21 cellular contexts compared by ENCODE assay signal in genomic region chr6:86871681-86872080, GRCh38.
"Had no signal": no experiment of that assay in that cellular context is flagged by ENCODE, and none has a peak within 500 bp of the region (broad histone marks: within the 10 kb centered on the region; RNA-seq: fewer than 3 reads in every experiment).

No MANE protein-coding gene starts in this region.

- H3K27ac ChIP-seq: esophagus squamous epithelium, gastroesophageal sphincter, neutrophil, psoas muscle, right lobe of liver, stomach, thoracic aorta, transverse colon had no signal

- H3K27me3 ChIP-seq: esophagus squamous epithelium, gastroesophageal sphincter, neutrophil, right lobe of liver, stomach, transverse colon had no signal

- H3K27ac Mint-ChIP-seq: naive thymus-derived CD8-positive, alpha-beta T cell had no signal

- H3K4me3 ChIP-seq: esophagus squamous epithelium, gastroesophageal sphincter, mucosa of descending colon, psoas muscle, right lobe of liver, stomach, thoracic aorta, transverse colon had no signal

- H3K9me3 ChIP-seq: neutrophil, right lobe of liver had no signal

- H3K4me1 ChIP-seq: esophagus squamous epithelium, gastroesophageal sphincter, psoas muscle, right lobe of liver, stomach, transverse colon had no signal

- DNase-seq: dermis blood vessel endothelial cell; esophagus squamous epithelium; foreskin fibroblast; glutamatergic neuron; islet precursor cell; mammary epithelial cell; mucosa of descending colon; naive thymus-derived CD8-positive, alpha-beta T cell; psoas muscle; retina; right lobe of liver; stimulated activated CD4-positive, alpha-beta T cell treated with anti-CD3 and anti-CD28 coated beads, Interleukin-2, amount 100 ng/mL, for 24 hours; stimulated activated CD4-positive, alpha-beta T cell treated with anti-CD3 and anti-CD28 coated beads, Interleukin-4, amount 100 ng/mL, for 4 hours; stimulated activated naive CD4-positive, alpha-beta T cell; stomach; substantia nigra; transverse colon had no signal

- ATAC-seq: gastroesophageal sphincter; left lobe of liver; mucosa of descending colon; naive thymus-derived CD8-positive, alpha-beta T cell; psoas muscle; right lobe of liver had no signal

- H3K36me3 ChIP-seq: esophagus squamous epithelium, gastroesophageal sphincter, neutrophil, right lobe of liver, stomach, thoracic aorta, transverse colon had no signal
